In genomic region chr12:47758834-47759690, GRCh38 we compare ENCODE assay signal across 8 cellular contexts. TPM values are rescaled to one million over a fixed set of nuclear protein-coding genes. Genes with fewer than 3 reads are reported as not detected.
DNase-seq lines count a peak whose midpoint lies in the region; ATAC-seq and TF ChIP-seq lines count a peak whose summit lies in the region.

TSS of gene RAPGEF3 (minus strand) at chr12:47758880. CDS start at chr12:47758556, 324 bp downstream.

- H3K27me3 ChIP-seq in lung (ENCODE audit: control insufficient read depth, insufficient read depth) = no peaks in the 10 kb centered on the region

- H3K36me3 Mint-ChIP-seq in activated CD4-positive, alpha-beta memory T cell treated with anti-CD3 and anti-CD28 coated beads, Interleukin-2, amount 10 ng/mL, durations not matched to agents 7 days and 5 days (ENCODE audit: low read depth) = no peaks in the 10 kb centered on the region

- peak within 1 kb of the TSS; percentile 62 for H3K4me3 ChIP-seq in lung

- 1 to 2% methylated on average over 44 to 57 of the region's 57 CpGs for WGBS in lung, 2 donors

- peak within 1 kb of the TSS; percentile 76 to 89 for H3K27ac ChIP-seq in lung (ENCODE audit: low read depth in 1 of 2, low read length in 1 of 2)

- TF ChIP-seq CTCF in GM13977 (IDR thresholded peaks at IDR 0.05; ENCODE audit: extremely low read depth, insufficient read depth, missing control alignments) (peak; percentile 63), lung (IDR thresholded peaks at IDR 0.05; ENCODE audit: control extremely low read depth, extremely low read depth) (no peak)

- no peak within 1 kb of the TSS for H3K27ac Mint-ChIP-seq in activated CD4-positive, alpha-beta memory T cell treated with anti-CD3 and anti-CD28 coated beads, Interleukin-2, amount 10 ng/mL, durations not matched to agents 7 days and 5 days

- no peaks in the 10 kb centered on the region for H3K9me3 Mint-ChIP-seq in activated CD4-positive, alpha-beta memory T cell treated with anti-CD3 and anti-CD28 coated beads, Interleukin-2, amount 10 ng/mL, durations not matched to agents 7 days and 5 days

- CTCF ChIA-PET in activated CD4-positive, alpha-beta memory T cell treated with anti-CD3 and anti-CD28 coated beads, Interleukin-2, amount 10 ng/mL, durations not matched to agents 7 days and 5 days (lab: Charles Lee) = interaction anchor here (0.5 to 12.9 kb wide), 9 partner anchors 8 to 424 kb away, joined by 3 to 188 read pairs (median 5); partner anchors contain the start of gene CCDC184

- POLR2A ChIA-PET in activated CD4-positive, alpha-beta memory T cell treated with anti-CD3 and anti-CD28 coated beads, Interleukin-2, amount 10 ng/mL, durations not matched to agents 7 days and 5 days (lab: Charles Lee) = interaction anchor here (0.9 to 2.4 kb wide), 4 partner anchors 8 to 49 kb away, joined by 3 to 8 read pairs (median 4); partner anchors contain the start of gene SLC48A1

- no peaks in the 10 kb centered on the region for H3K36me3 ChIP-seq in lung (ENCODE audit: control insufficient read depth in 2 of 2, insufficient read depth in 2 of 2, low read length in 2 of 2)

- H3K27me3 Mint-ChIP-seq in activated CD4-positive, alpha-beta memory T cell treated with anti-CD3 and anti-CD28 coated beads, Interleukin-2, amount 10 ng/mL, durations not matched to agents 7 days and 5 days = peaks cover 2% of the 10 kb centered on the region

- peaks cover 1 to 26% of the 10 kb centered on the region in 2 donors for H3K4me1 ChIP-seq in lung (ENCODE audit: control insufficient read depth in 2 of 2, insufficient read depth in 2 of 2, low read length in 2 of 2)

- in situ Hi-C loops in GM13977 (cut with MboI; ENCODE audit: low pct_unique_long_range_greater_than_20kb, low sequenced_read_pairs, unreplicated experiment) = no loop called here

- H3K4me1 Mint-ChIP-seq in activated CD4-positive, alpha-beta memory T cell treated with anti-CD3 and anti-CD28 coated beads, Interleukin-2, amount 10 ng/mL, durations not matched to agents 7 days and 5 days = peaks cover 50% of the 10 kb centered on the region

- H3K4me3 Mint-ChIP-seq in activated CD4-positive, alpha-beta memory T cell treated with anti-CD3 and anti-CD28 coated beads, Interleukin-2, amount 10 ng/mL, durations not matched to agents 7 days and 5 days = peak within 1 kb of the TSS; percentile 70

- peak; percentile 67 for DNase-seq in A172 (ENCODE audit: low spot score)
- peak; percentile 86 for DNase-seq in GM13977 (ENCODE audit: low spot score)
- peak; percentile 85 for DNase-seq in NCI-H460 (ENCODE audit: extremely low read depth, low read depth)
- DNase-seq in activated CD4-positive, alpha-beta memory T cell treated with anti-CD3 and anti-CD28 coated beads, Interleukin-2, amount 10 ng/mL, durations not matched to agents 7 days and 5 days = peak; percentile 79
- DNase-seq in effector CD8-positive, alpha-beta T cell (lab: John Stamatoyannopoulos, UW) = peak; percentile 62
- peak; percentile 87 for DNase-seq in lung (ENCODE audit: low spot score)
- DNase-seq in stimulated activated CD4-positive, alpha-beta T cell treated with anti-CD3 and anti-CD28 coated beads, TNF-alpha, amount 100 ng/mL, for 4 hours (ENCODE audit: low read depth in 3 of 3) = peak; percentile 45 to 52 (median 46)

- H3K9me3 ChIP-seq in lung (ENCODE audit: control insufficient read depth in 2 of 2, insufficient read depth in 1 of 2, low read length in 1 of 2) = no peaks in the 10 kb centered on the region

- ATAC-seq in HG03066 (IDR thresholded peaks at IDR 0.05; ENCODE audit: low read depth, unreplicated experiment) (peak; percentile 41), lung (ENCODE audit: insufficient read depth, low FRiP score) (peak; percentile 90)

RNA-seq across cellular contexts. Expression of gene RAPGEF3, which starts in this region (rescaled TPM):
- 1.3 and 1.4 TPM in 2 replicates for total RNA-seq in A172 (2014; rRNA removed; shearing (Covaris generic))
- total RNA-seq in NCI-H460 (2014; rRNA removed; shearing (Covaris generic)) = 7.6 and 10.8 TPM in 2 replicates
- polyA plus RNA-seq in NCI-H460 (2014; cell fraction: nucleus; rRNA removed) = 32.5 and 34.6 TPM in 2 replicates
- total RNA-seq in activated CD4-positive, alpha-beta memory T cell treated with anti-CD3 and anti-CD28 coated beads, Interleukin-2, amount 10 ng/mL, durations not matched to agents 7 days and 5 days = 1 to 10 TPM; 1.4 to 1.6 TPM
- total RNA-seq in lung = 10 to 100 TPM; 11.3 to 26.5 TPM
- 10 to 100 TPM in 1 of 2 donors, 1 to 10 TPM in 1; 8.3 to 40.4 TPM for polyA plus RNA-seq in lung

Comparison
In these comparisons a context has a peak if more than half of its experiments do, and no peak if none do; other contexts are left out.
1. Peak in every context shown above with its lines: DNase-seq, ATAC-seq, H3K4me3 ChIP-seq and H3K27ac ChIP-seq.